1 cellular context compared by ENCODE assay signal in genomic region chr6:158229823-158230222, GRCh38.
TF ChIP-seq lines count a peak whose summit lies in the region.

No MANE protein-coding gene starts in this region.

TF ChIP-seq in K562, 482 proteins besides CTCF, POLR2A, EP300 and RAD21 (continued from another document):
- TF ChIP-seq ZNF609 (CRISPR knock-in tag; IDR thresholded peaks at IDR 0.05; ENCODE audit: borderline replicate concordance) (no peak), NRF1 (conservative IDR thresholded peaks at IDR 0.05 in 1 of 2, IDR thresholded peaks at IDR 0.05 in 1 of 2) (peak; percentile 22 to 35; a peak in 2 of 4 replicates), KDM2B (CRISPR knock-in tag; IDR thresholded peaks at IDR 0.05) (no peak), SETDB1 (IDR thresholded peaks at IDR 0.05; ENCODE audit: low read length) (no peak), MIER1 (IDR thresholded peaks at IDR 0.05; ENCODE audit: low read depth) (no peak), TGIF2 (CRISPR knock-in tag; IDR thresholded peaks at IDR 0.05) (0 out of 2 replicates have a peak, but pooled peaks have one; percentile 51)
- TF ChIP-seq, protein P1, sequence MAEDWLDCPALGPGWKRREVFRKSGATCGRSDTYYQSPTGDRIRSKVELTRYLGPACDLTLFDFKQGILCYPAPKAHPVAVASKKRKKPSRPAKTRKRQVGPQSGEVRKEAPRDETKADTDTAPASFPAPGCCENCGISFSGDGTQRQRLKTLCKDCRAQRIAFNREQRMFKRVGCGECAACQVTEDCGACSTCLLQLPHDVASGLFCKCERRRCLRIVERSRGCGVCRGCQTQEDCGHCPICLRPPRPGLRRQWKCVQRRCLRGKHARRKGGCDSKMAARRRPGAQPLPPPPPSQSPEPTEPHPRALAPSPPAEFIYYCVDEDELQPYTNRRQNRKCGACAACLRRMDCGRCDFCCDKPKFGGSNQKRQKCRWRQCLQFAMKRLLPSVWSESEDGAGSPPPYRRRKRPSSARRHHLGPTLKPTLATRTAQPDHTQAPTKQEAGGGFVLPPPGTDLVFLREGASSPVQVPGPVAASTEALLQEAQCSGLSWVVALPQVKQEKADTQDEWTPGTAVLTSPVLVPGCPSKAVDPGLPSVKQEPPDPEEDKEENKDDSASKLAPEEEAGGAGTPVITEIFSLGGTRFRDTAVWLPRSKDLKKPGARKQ (CRISPR knock-in tag; IDR thresholded peaks at IDR 0.05), result 0 out of 2 replicates have a peak, but pooled peaks have one; percentile 69
